Comparison of ENCODE assay signal across 12 cellular contexts in the genomic region with DNA sequence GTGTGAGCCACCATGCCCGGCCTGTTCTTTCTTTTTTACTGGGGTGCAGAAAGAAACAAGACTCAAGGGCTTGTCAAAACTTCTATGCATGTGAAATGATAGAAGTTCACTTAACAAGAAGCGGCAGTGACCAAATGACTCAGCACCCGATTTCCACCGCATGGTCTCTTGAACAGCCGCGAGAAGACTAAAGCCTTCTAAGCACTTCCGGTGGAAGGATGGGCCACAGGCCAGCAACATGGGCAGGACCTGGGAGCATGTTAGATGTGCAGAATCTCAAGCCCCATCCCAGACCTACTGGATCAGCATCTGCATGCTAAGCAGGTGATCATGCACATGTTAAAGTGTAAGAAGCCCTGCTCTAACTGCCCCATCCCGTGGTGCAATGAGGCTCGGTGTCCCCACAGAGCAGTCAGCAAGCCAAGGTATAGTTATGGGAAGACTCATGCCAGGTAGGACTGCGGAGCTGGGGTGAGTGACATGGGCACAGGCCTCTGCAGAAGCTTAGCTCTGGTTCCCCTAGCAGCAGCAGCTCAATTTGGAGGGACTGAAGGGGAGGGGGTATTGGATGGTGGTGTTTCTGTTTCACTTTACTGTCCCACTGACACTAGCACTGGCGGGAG.
DNase-seq lines count a peak whose midpoint lies in the region; ATAC-seq and TF ChIP-seq lines count a peak whose summit lies in the region.
"Had no signal": no experiment of that assay in that cellular context is flagged by ENCODE, and none has a peak within 500 bp of the region (broad histone marks: within the 10 kb centered on the region; RNA-seq: fewer than 3 reads in every experiment).

No MANE protein-coding gene starts in this region.

- POLR2A ChIA-PET in activated CD8-positive, alpha-beta T cell treated with anti-CD3 and anti-CD28 coated beads for 36 hours (lab: Charles Lee): no interaction called here

- no peak overlapping the region for H3K27ac Mint-ChIP-seq in activated CD8-positive, alpha-beta T cell treated with anti-CD3 and anti-CD28 coated beads for 36 hours
- H3K27ac Mint-ChIP-seq in osteocyte (ENCODE audit: unreplicated experiment): no peak overlapping the region
- H3K27ac Mint-ChIP-seq: CD4-positive, alpha-beta T cell; WTC11 had no signal

- no peak for TF ChIP-seq POLR2A in thyroid gland (IDR thresholded peaks at IDR 0.05)

- intact Hi-C loops in activated CD8-positive, alpha-beta T cell treated with anti-CD3 and anti-CD28 coated beads for 36 hours (cut with micrococcal nuclease): no loop called here
- intact Hi-C loops in thyroid gland (cut with DNase I): no loop called here

- no peak overlapping the region for H3K27ac ChIP-seq in thyroid gland
- H3K27ac ChIP-seq: RWPE1 had no signal

- no peak overlapping the region for H3K4me3 Mint-ChIP-seq in activated CD8-positive, alpha-beta T cell treated with anti-CD3 and anti-CD28 coated beads for 36 hours
- H3K4me3 Mint-ChIP-seq in osteocyte (ENCODE audit: unreplicated experiment): no peak overlapping the region
- H3K4me3 Mint-ChIP-seq: CD4-positive, alpha-beta T cell; WTC11 had no signal

- peaks cover 22% of the 10 kb centered on the region in 2 donors for H3K4me1 ChIP-seq in thyroid gland

- ATAC-seq in GM18511 (IDR thresholded peaks at IDR 0.05; ENCODE audit: unreplicated experiment): peak; percentile 61
- peak; percentile 46 for ATAC-seq in HG03280 (IDR thresholded peaks at IDR 0.05; ENCODE audit: unreplicated experiment)
- peak; percentile 77 for ATAC-seq in activated CD8-positive, alpha-beta T cell treated with anti-CD3 and anti-CD28 coated beads for 36 hours
- ATAC-seq: WTC11 had no signal

- peaks cover 16% of the 10 kb centered on the region for H3K27me3 Mint-ChIP-seq in activated CD8-positive, alpha-beta T cell treated with anti-CD3 and anti-CD28 coated beads for 36 hours
- no peaks in the 10 kb centered on the region for H3K27me3 Mint-ChIP-seq in osteocyte (ENCODE audit: unreplicated experiment)

- 77 to 86% methylated on average over 11 of the region's 11 CpGs for WGBS in thyroid gland, 2 donors

- no peaks in the 10 kb centered on the region for H3K9me3 ChIP-seq in thyroid gland

- no peaks in the 10 kb centered on the region for H3K9me3 Mint-ChIP-seq in activated CD8-positive, alpha-beta T cell treated with anti-CD3 and anti-CD28 coated beads for 36 hours
- H3K9me3 Mint-ChIP-seq in osteocyte (ENCODE audit: unreplicated experiment): no peaks in the 10 kb centered on the region
- H3K9me3 Mint-ChIP-seq: CD4-positive, alpha-beta T cell; WTC11 had no signal

- no peaks in the 10 kb centered on the region for H3K36me3 ChIP-seq in thyroid gland

- no peak overlapping the region for H3K4me3 ChIP-seq in thyroid gland (replicated peaks in 1 of 3)

- peaks cover 19% of the 10 kb centered on the region for H3K4me1 Mint-ChIP-seq in activated CD8-positive, alpha-beta T cell treated with anti-CD3 and anti-CD28 coated beads for 36 hours (ENCODE audit: low read depth)
- H3K4me1 Mint-ChIP-seq in osteocyte (ENCODE audit: unreplicated experiment): peaks cover 16% of the 10 kb centered on the region

- DNase-seq in CD1c-positive myeloid dendritic cell (ENCODE audit: extremely low spot score): peak; percentile 61
- DNase-seq in activated CD8-positive, alpha-beta T cell treated with anti-CD3 and anti-CD28 coated beads for 36 hours: peak; percentile 71
- DNase-seq in glomerular visceral epithelial cell (ENCODE audit: extremely low spot score): no peak
- no peak for DNase-seq in osteocyte (ENCODE audit: extremely low spot score, unreplicated experiment)
- DNase-seq in thyroid gland: no peak
- no peak for DNase-seq in iPS-NIHi11 (ENCODE audit: low spot score)
- DNase-seq: CD4-positive, alpha-beta T cell; midbrain had no signal

- no peaks in the 10 kb centered on the region for H3K36me3 Mint-ChIP-seq in activated CD8-positive, alpha-beta T cell treated with anti-CD3 and anti-CD28 coated beads for 36 hours (ENCODE audit: low read depth)
- H3K36me3 Mint-ChIP-seq in osteocyte (ENCODE audit: unreplicated experiment): no peaks in the 10 kb centered on the region
- H3K36me3 Mint-ChIP-seq: WTC11 had no signal

- no peaks in the 10 kb centered on the region for H3K27me3 ChIP-seq in thyroid gland

- CTCF ChIA-PET in activated CD8-positive, alpha-beta T cell treated with anti-CD3 and anti-CD28 coated beads for 36 hours (lab: Charles Lee): no interaction called here

- TF ChIP-seq CTCF in activated CD8-positive, alpha-beta T cell treated with anti-CD3 and anti-CD28 coated beads for 36 hours (IDR thresholded peaks at IDR 0.05): no peak
- no peak for TF ChIP-seq CTCF in osteocyte (IDR thresholded peaks at IDR 0.05)
- no peak for TF ChIP-seq CTCF in thyroid gland (IDR thresholded peaks at IDR 0.05)

Comparison
In these comparisons a context has a peak if more than half of its experiments do, and no peak if none do; other contexts are left out.
1. DNase-seq: peak in CD1c-positive myeloid dendritic cell (single experiment) and activated CD8-positive, alpha-beta T cell treated with anti-CD3 and anti-CD28 coated beads for 36 hours (single experiment); none in glomerular visceral epithelial cell (single experiment), osteocyte (single experiment), thyroid gland (0 of 2) and iPS-NIHi11 (single experiment).
2. Peak in every context shown above with its lines, with median percentiles within 50 percentile points of each other: ATAC-seq.